ENCODE assay signal across 8 cellular contexts in the genomic region with DNA sequence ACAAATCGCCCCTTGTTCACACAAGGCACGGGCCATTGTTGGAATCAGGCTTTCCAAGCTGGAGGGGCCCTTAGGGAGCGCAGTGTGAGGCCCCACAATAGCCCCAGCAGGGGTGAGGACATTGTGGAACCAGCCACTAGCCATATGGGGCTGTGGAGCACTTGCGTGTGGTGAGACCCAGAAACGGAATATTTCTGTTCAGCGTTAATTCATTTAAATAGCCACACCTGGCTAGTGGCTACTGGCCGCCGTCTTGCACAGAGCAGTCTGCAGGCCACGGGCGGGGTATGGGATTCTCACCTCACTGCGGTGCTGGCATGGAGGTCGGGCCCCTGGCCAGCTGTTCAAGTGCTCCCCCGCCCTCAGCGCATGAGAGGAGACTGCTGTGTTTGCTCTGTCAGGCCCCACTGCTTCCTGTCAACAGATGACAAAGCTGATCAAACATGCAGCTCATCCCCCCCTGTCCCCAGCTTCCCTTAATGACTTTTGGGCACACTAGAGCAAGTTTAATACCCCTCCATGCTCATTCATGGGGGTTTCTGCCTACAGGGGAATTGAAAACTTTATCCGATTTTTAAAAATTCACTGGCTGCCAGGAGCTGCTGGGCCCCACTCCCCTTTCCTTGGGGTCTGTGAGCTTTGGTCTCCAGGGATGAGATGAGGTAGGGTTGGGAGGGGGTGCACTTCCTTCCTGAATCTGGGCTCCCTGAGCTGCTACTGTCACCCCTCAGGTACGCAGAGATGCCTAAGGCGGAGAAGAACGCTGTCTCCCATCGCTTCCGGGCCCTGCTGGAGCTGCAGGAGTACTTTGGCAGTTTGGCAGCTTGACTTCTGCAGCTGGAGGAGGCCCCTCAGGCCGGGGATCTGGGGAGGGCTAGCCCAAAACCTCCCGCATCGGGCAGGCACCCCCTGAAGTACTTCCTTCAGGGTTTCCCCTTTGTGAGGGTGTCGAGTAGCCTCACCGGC. TPM values are rescaled to one million over a fixed set of nuclear protein-coding genes. Genes with fewer than 3 reads are reported as not detected.
DNase-seq lines count a peak whose midpoint lies in the region; ATAC-seq and TF ChIP-seq lines count a peak whose summit lies in the region.

No MANE protein-coding gene starts in this region.

- peak; percentile 83 for DNase-seq in GM13976 (ENCODE audit: low spot score)
- peak; percentile 97 for DNase-seq in SHP77 treated with DMSO at 0.1 percent for 48 hours (lab: John Stamatoyannopoulos, UW)
- DNase-seq in left colon = peak in 1 of 2 donors; percentile 33
- DNase-seq in islet precursor cell = no peak
- DNase-seq in lower leg skin (ENCODE audit: low spot score in 2 of 2) = no peak

- TF ChIP-seq CTCF in GM13976 (IDR thresholded peaks at IDR 0.05; ENCODE audit: borderline replicate concordance, control extremely low read depth, extremely low read depth, insufficient read depth, missing control alignments) (no peak), lower leg skin (IDR thresholded peaks at IDR 0.05) (no peak)

- H3K4me3 ChIP-seq in lower leg skin (ENCODE audit: low read depth, poor library complexity, severe bottlenecking) = no peak overlapping the region

- ATAC-seq in HG03432 (IDR thresholded peaks at IDR 0.05; ENCODE audit: unreplicated experiment) (peak; percentile 71), left colon (peak; percentile 17), HG02642 (IDR thresholded peaks at IDR 0.05; ENCODE audit: poor library complexity, unreplicated experiment) (no peak), GM19463 (IDR thresholded peaks at IDR 0.05; ENCODE audit: unreplicated experiment) (no peak)

- in situ Hi-C loops in GM13976 (cut with MboI; ENCODE audit: low sequenced_read_pairs, unreplicated experiment) = no loop called here

- no peak for TF ChIP-seq POLR2A in lower leg skin (IDR thresholded peaks at IDR 0.05)

- intact Hi-C loops in left colon (cut with DNase I, micrococcal nuclease) (loop anchor here in 1 of 2 donors (10.0 kb wide), 1 partner anchor 52 kb away; no protein-coding TSS in a partner anchor), lower leg skin (cut with DNase I; ENCODE audit: low total_unique reads) (loop anchor here (10.0 kb wide), 1 partner anchor 92 kb away; no protein-coding TSS in a partner anchor)

- 75 to 80% methylated on average over 21 to 25 of the region's 25 CpGs for WGBS in lower leg skin, 2 donors

RNA-seq across cellular contexts. Expression of gene ITPA, which starts 13.6 kb away (rescaled TPM):
- total RNA-seq in left colon (10 to 100 TPM; 44.8 to 46.3 TPM), lower leg skin (10 to 100 TPM; 39.3 to 55.8 (median 46.8) TPM)

RNA-seq across cellular contexts. Expression of gene SLC4A11, which starts 16.1 kb away (rescaled TPM):
- under 1 TPM; 0.56 to 0.89 TPM for total RNA-seq in left colon
- 10 to 100 TPM in 3 of 4 donors, 1 to 10 TPM in 1; 4.5 to 26.0 (median 14.0) TPM for total RNA-seq in lower leg skin

RNA-seq across cellular contexts. Expression of gene DDRGK1, which starts 18.4 kb away (rescaled TPM):
- total RNA-seq in left colon (10 to 100 TPM; 50.4 to 70.3 TPM), lower leg skin (100 to 1,000 TPM in 1 of 4 donors, 10 to 100 TPM in 3; 53.6 to 109 (median 89.0) TPM)

RNA-seq across cellular contexts. Expression of gene LZTS3, which starts 49.6 kb away (rescaled TPM):
- total RNA-seq in left colon (10 to 100 TPM in 1 of 2 donors, 1 to 10 TPM in 1; 5.5 to 10.9 TPM), lower leg skin (1 to 10 TPM; 4.4 to 9.7 (median 7.7) TPM)

Comparison
In these comparisons a context has a peak if more than half of its experiments do, and no peak if none do; other contexts are left out.
1. DNase-seq: peak in GM13976 (single experiment) and SHP77 treated with DMSO at 0.1 percent for 48 hours (single experiment); none in islet precursor cell (single experiment) and lower leg skin (0 of 2).
2. ATAC-seq: peak in HG03432 (single experiment) and left colon (single experiment); none in HG02642 (single experiment) and GM19463 (single experiment).